In genomic region chr4:142264961-142265360, GRCh38 we compare ENCODE assay signal across 9 cellular contexts.
DNase-seq lines count a peak whose midpoint lies in the region; ATAC-seq and TF ChIP-seq lines count a peak whose summit lies in the region.
"Had no signal": no experiment of that assay in that cellular context is flagged by ENCODE, and none has a peak within 500 bp of the region (broad histone marks: within the 10 kb centered on the region; RNA-seq: fewer than 3 reads in every experiment).

No MANE protein-coding gene starts in this region.

- TF ChIP-seq POLR2A in vagina (IDR thresholded peaks at IDR 0.05) = no peak

- H3K36me3 ChIP-seq in OCI-LY3 (replicated peaks; ENCODE audit: low read depth, low read length) (no peaks in the 10 kb centered on the region), osteoblast (ENCODE audit: insufficient read depth, low read length) (no peaks in the 10 kb centered on the region), vagina (peaks cover 0 to 2% of the 10 kb centered on the region in 2 donors)

- peak overlapping the region; percentile 13 to 91 for H3K27ac Mint-ChIP-seq in effector memory CD8-positive, alpha-beta T cell

- peaks cover 18% of the 10 kb centered on the region for H3K4me1 ChIP-seq in OCI-LY3 (ENCODE audit: low read length)
- peaks cover 22% of the 10 kb centered on the region for H3K4me1 ChIP-seq in osteoblast (ENCODE audit: insufficient read depth, low read length)
- peaks cover 14% of the 10 kb centered on the region for H3K4me1 ChIP-seq in vagina

- H4K20me1 ChIP-seq in OCI-LY3 (ENCODE audit: insufficient read depth, low read length) = no peaks in the 10 kb centered on the region
- no peaks in the 10 kb centered on the region for H4K20me1 ChIP-seq in osteoblast (ENCODE audit: insufficient read depth, low read length)

- 0 out of 2 replicates have a peak, but pooled peaks cover 3% of the 10 kb centered on the region for H3K27me3 ChIP-seq in OCI-LY3 (ENCODE audit: low read depth, low read length)
- H3K27me3 ChIP-seq in osteoblast (ENCODE audit: insufficient read depth, low read length) = no peaks in the 10 kb centered on the region
- no peaks in the 10 kb centered on the region for H3K27me3 ChIP-seq in vagina

- H2AFZ ChIP-seq in OCI-LY3 (ENCODE audit: low read depth, low read length) = 0 out of 2 replicates have a peak overlapping the region, but pooled peaks have one; percentile 16
- H2AFZ ChIP-seq in osteoblast (ENCODE audit: low read length) = peak overlapping the region; percentile 16

- H3K4me3 ChIP-seq in GM12865 (ENCODE audit: low read depth, low read length) = no peak overlapping the region
- H3K4me3 ChIP-seq in OCI-LY3 (ENCODE audit: low read length) = no peak overlapping the region
- no peak overlapping the region for H3K4me3 ChIP-seq in osteoblast (ENCODE audit: insufficient read depth, low read length)
- H3K4me3 ChIP-seq in vagina = no peak overlapping the region

- H3K36me3 Mint-ChIP-seq in effector memory CD8-positive, alpha-beta T cell (ENCODE audit: insufficient read depth) = peaks cover 22% of the 10 kb centered on the region

- H3K27ac ChIP-seq in OCI-LY3 (ENCODE audit: low read length) (no peak overlapping the region), osteoblast (ENCODE audit: low read depth, low read length) (peak overlapping the region; percentile 63), vagina (no peak overlapping the region)

- peaks cover 25 to 62% of the 10 kb centered on the region in 2 donors for H3K4me1 Mint-ChIP-seq in effector memory CD8-positive, alpha-beta T cell (ENCODE audit: low read depth in 2 of 2)

- intact Hi-C loops in vagina (cut with DNase I) = no loop called here

- H3K9me3 ChIP-seq in OCI-LY3 (ENCODE audit: insufficient read depth, low read length) = no peaks in the 10 kb centered on the region
- H3K9me3 ChIP-seq in osteoblast (ENCODE audit: low read depth, low read length) = no peaks in the 10 kb centered on the region
- H3K9me3 ChIP-seq in vagina = no peaks in the 10 kb centered on the region

- no peaks in the 10 kb centered on the region for H3K79me2 ChIP-seq in OCI-LY3 (ENCODE audit: low read length)
- no peaks in the 10 kb centered on the region for H3K79me2 ChIP-seq in osteoblast (ENCODE audit: insufficient read depth, low read length)

- H3K4me2 ChIP-seq in OCI-LY3 (ENCODE audit: low read length) (0 out of 2 replicates have a peak overlapping the region, but pooled peaks have one; percentile 4), osteoblast (ENCODE audit: insufficient read depth, low read length) (peak overlapping the region; percentile 6)

- H3K4me3 Mint-ChIP-seq in effector memory CD8-positive, alpha-beta T cell = peak overlapping the region in 1 of 2 donors; percentile 41

- no peaks in the 10 kb centered on the region for H3K27me3 Mint-ChIP-seq in effector memory CD8-positive, alpha-beta T cell

- no peak overlapping the region for H3K9ac ChIP-seq in OCI-LY3 (ENCODE audit: low read length)

- H3K9me3 Mint-ChIP-seq in effector memory CD8-positive, alpha-beta T cell = no peaks in the 10 kb centered on the region

- ATAC-seq in effector memory CD8-positive, alpha-beta T cell (replicated peaks) = no peak
- ATAC-seq in GM19328 (IDR thresholded peaks at IDR 0.05; ENCODE audit: unreplicated experiment) = no peak
- ATAC-seq in HG03045 (IDR thresholded peaks at IDR 0.05; ENCODE audit: unreplicated experiment) = no peak

- peak; percentile 21 for DNase-seq in GM12865 (ENCODE audit: low read depth)
- no peak for DNase-seq in effector memory CD8-positive, alpha-beta T cell
- no peak for DNase-seq in osteoblast (ENCODE audit: insufficient read length, low spot score, missing footprints)
- DNase-seq in vagina (ENCODE audit: extremely low spot score in 2 of 2) = no peak
- DNase-seq: NCI-H510A treated with DMSO at 0.1 percent for 48 hours, posterior cingulate gyrus had no signal

- TF ChIP-seq CTCF in GM12865 (IDR thresholded peaks at IDR 0.05; ENCODE audit: insufficient read depth, low read depth, low read length, missing control alignments) (no peak), OCI-LY3 (IDR thresholded peaks at IDR 0.05; ENCODE audit: low read depth, low read length) (no peak), osteoblast (IDR thresholded peaks at IDR 0.05; ENCODE audit: extremely low read depth, low read depth, low read length) (no peak), vagina (IDR thresholded peaks at IDR 0.05) (no peak)
